Comparison of ENCODE assay signal across 12 cellular contexts in the genomic region with DNA sequence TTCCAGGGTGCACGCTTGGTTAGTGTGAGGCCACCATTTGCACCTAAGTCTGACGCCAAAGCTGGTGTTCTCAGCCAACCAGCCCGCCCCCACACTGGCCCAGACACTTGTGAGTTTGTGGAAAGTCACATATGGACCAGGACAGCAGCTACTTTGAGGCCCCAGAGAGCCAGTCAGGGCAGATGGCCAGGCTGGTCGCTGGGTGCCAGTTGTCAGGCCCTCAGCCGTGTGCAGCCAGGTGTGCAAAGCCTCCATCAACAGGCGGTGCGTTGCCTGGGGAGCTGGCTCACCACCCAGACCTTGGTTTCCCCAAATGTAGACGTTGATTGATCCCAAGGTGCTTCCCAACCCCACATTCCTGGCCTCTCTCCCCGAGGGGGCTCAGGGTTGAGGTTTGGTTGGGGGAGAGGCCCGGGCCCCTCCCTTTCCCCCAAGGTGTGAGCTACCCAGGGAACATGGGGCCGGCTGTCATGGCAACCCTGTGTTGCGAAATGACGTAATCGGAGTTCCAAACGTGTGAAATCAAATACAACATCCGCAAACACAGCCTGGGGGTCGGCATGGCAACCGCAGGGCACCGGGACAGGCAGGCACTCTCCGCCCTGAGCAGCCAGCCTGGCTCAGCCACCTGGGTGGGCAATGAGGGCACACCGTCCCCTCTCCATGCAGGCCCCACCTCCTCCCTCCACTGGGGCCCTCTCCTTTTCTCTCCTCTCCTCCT. TPM values are rescaled to one million over a fixed set of nuclear protein-coding genes. Genes with fewer than 3 reads are reported as not detected.
DNase-seq lines count a peak whose midpoint lies in the region; ATAC-seq, FAIRE-seq and TF ChIP-seq lines count a peak whose summit lies in the region.
"Had no signal": no experiment of that assay in that cellular context is flagged by ENCODE, and none has a peak within 500 bp of the region (broad histone marks: within the 10 kb centered on the region; RNA-seq: fewer than 3 reads in every experiment).

No MANE protein-coding gene starts in this region.

- no peak for FAIRE-seq in H1 (lab: Jason Lieb, UNC)
- FAIRE-seq: A549 had no signal

- H3K27ac ChIP-seq in H1 (ENCODE audit: low read depth, low read length) (no peak overlapping the region), thyroid gland (peak overlapping the region in 1 of 3 donors; percentile 33)
- H3K27ac ChIP-seq: A549, right lobe of liver had no signal

- TF ChIP-seq POLR2A in H1 (IDR thresholded peaks at IDR 0.05; ENCODE audit: control extremely low read depth in 1 of 2, low read depth in 2 of 2, low read length in 2 of 2) (no peak), thyroid gland (IDR thresholded peaks at IDR 0.05) (no peak)

- WGBS in H1 (ENCODE audit: extremely low coverage in 1 of 2, insufficient coverage in 1 of 2, insufficient read length in 1 of 2, insufficient replicate concordance in 2 of 2, low coverage in 1 of 2, low lambda C conversion rate in 2 of 2, missing lambda C conversion rate in 1 of 2), 2 experiments = 76% methylated on average over 21 of the region's 21 CpGs; no CpG with 5 or more reads in 1 of the 2 experiments
- 19 to 24% methylated on average over 14 to 16 of the region's 21 CpGs for WGBS in thyroid gland, 2 donors

- no peaks in the 10 kb centered on the region for H3K36me3 Mint-ChIP-seq in activated CD4-positive, alpha-beta T cell treated with anti-CD3 and anti-CD28 coated beads for 36 hours (ENCODE audit: low read depth)

- H3K4ac ChIP-seq in H1 (replicated peaks; ENCODE audit: insufficient read length, low read depth, low read length) = no peak overlapping the region

- H3K4me1 Mint-ChIP-seq in activated CD4-positive, alpha-beta T cell treated with anti-CD3 and anti-CD28 coated beads for 36 hours = no peaks in the 10 kb centered on the region

- H3K79me1 ChIP-seq in H1 (ENCODE audit: low read depth, low read length) = no peaks in the 10 kb centered on the region

- intact Hi-C loops in activated CD4-positive, alpha-beta T cell treated with anti-CD3 and anti-CD28 coated beads for 36 hours (cut with DNase I, micrococcal nuclease) = no loop called here
- intact Hi-C loops in thyroid gland (cut with DNase I) = no loop called here

- H3K4me3 ChIP-seq in H1 (ENCODE audit: extremely low read depth in 1 of 4, insufficient read depth in 2 of 4, low read depth in 3 of 4, low read length in 4 of 4) (no peak overlapping the region), thyroid gland (replicated peaks in 1 of 3) (no peak overlapping the region)
- H3K4me3 ChIP-seq: A549, right lobe of liver had no signal

- no peaks in the 10 kb centered on the region for H3K23me2 ChIP-seq in H1 (ENCODE audit: low read depth, low read length)

- no peak overlapping the region for H3K4me2 ChIP-seq in H1 (ENCODE audit: insufficient read depth in 1 of 2, low read depth in 2 of 2, low read length in 2 of 2)
- H3K4me2 ChIP-seq: A549 had no signal

- no peak overlapping the region for H3K27ac Mint-ChIP-seq in activated CD4-positive, alpha-beta T cell treated with anti-CD3 and anti-CD28 coated beads for 36 hours
- H3K27ac Mint-ChIP-seq: stimulated activated naive CD8-positive, alpha-beta T cell treated with anti-CD3 and anti-CD28 coated beads, Interleukin-15, amount 100 ng/mL, for 72 hours had no signal

- no peak overlapping the region for H4K5ac ChIP-seq in H1 (ENCODE audit: insufficient read length, low read depth, low read length)

- H3K27me3 ChIP-seq in H1 (replicated peaks in 1 of 4; ENCODE audit: control insufficient read depth in 3 of 4, extremely low read depth in 1 of 4, insufficient read depth in 3 of 4, low read length in 3 of 4) (no peaks in the 10 kb centered on the region; a peak in 1 of 7 replicates), thyroid gland (no peaks in the 10 kb centered on the region)
- H3K27me3 ChIP-seq: right lobe of liver had no signal

- no peaks in the 10 kb centered on the region for H3K79me2 ChIP-seq in H1 (ENCODE audit: control insufficient read depth in 1 of 2, insufficient read depth in 2 of 2, low read length in 2 of 2)

- no peak overlapping the region for H2AK5ac ChIP-seq in H1 (ENCODE audit: low read depth, low read length)

- no peak overlapping the region for H4K91ac ChIP-seq in H1 (replicated peaks; ENCODE audit: insufficient read length, low read length)

- H3K27me3 Mint-ChIP-seq in activated CD4-positive, alpha-beta T cell treated with anti-CD3 and anti-CD28 coated beads for 36 hours = peaks cover 17% of the 10 kb centered on the region

- CTCF ChIA-PET in activated CD4-positive, alpha-beta T cell treated with anti-CD3 and anti-CD28 coated beads for 36 hours (lab: Charles Lee) = no interaction called here
- CTCF ChIA-PET in H1 (lab: Charles Lee; ENCODE audit: partially characterized antibody) = interaction anchor here (0.8 to 2.2 kb wide), 7 partner anchors 9 to 231 kb away, joined by 3 to 8 read pairs (median 3); no protein-coding TSS in a partner anchor

- H3K9ac ChIP-seq in H1 (replicated peaks in 1 of 4; ENCODE audit: extremely low read depth in 1 of 4, low read depth in 3 of 4, low read length in 3 of 4) = no peak overlapping the region; a peak in 1 of 7 replicates

- peak overlapping the region; percentile 53; the same call in 1 of the 2 replicates for H4K8ac ChIP-seq in H1 (ENCODE audit: extremely low read depth, insufficient read depth, low read length)

- H3K23ac ChIP-seq in H1 (ENCODE audit: insufficient read length) = no peak overlapping the region

- DNase-seq in activated CD4-positive, alpha-beta T cell treated with anti-CD3 and anti-CD28 coated beads for 36 hours = peak; percentile 22
- DNase-seq in activated CD4-positive, alpha-beta T cell treated with anti-CD3 and anti-CD28 coated beads, Interleukin-2, amount 50 U/mL, for 4 hours = no peak
- DNase-seq in NCI-H446 treated with DMSO at 0.1 percent for 48 hours (lab: John Stamatoyannopoulos, UW) (peak; percentile 54), H1 (ENCODE audit: low read depth in 1 of 2, low spot score in 2 of 2) (peak in 1 of 2 experiments; percentile 57), thyroid gland (peak; percentile 74 to 81), OCI-M1 (lab: John Stamatoyannopoulos, UW) (no peak), cerebellar nuclear complex (lab: John Stamatoyannopoulos, UW) (no peak)
- DNase-seq: Kasumi-1; right lobe of liver; stimulated activated naive CD8-positive, alpha-beta T cell treated with anti-CD3 and anti-CD28 coated beads, Interleukin-15, amount 100 ng/mL, for 72 hours had no signal

- H3K4me3 Mint-ChIP-seq in activated CD4-positive, alpha-beta T cell treated with anti-CD3 and anti-CD28 coated beads for 36 hours = no peak overlapping the region
- H3K4me3 Mint-ChIP-seq: stimulated activated naive CD8-positive, alpha-beta T cell treated with anti-CD3 and anti-CD28 coated beads, Interleukin-15, amount 100 ng/mL, for 72 hours had no signal

- no peak overlapping the region for H2BK120ac ChIP-seq in H1 (replicated peaks; ENCODE audit: low read depth, low read length)

- no peaks in the 10 kb centered on the region for H4K20me1 ChIP-seq in H1 (replicated peaks in 1 of 2; ENCODE audit: control insufficient read depth in 1 of 2, insufficient read depth in 2 of 2, low read length in 2 of 2)

- no peak overlapping the region for H3K18ac ChIP-seq in H1 (ENCODE audit: extremely low read depth, low read length)

- H3K9me3 Mint-ChIP-seq in activated CD4-positive, alpha-beta T cell treated with anti-CD3 and anti-CD28 coated beads for 36 hours (ENCODE audit: low read depth) = no peaks in the 10 kb centered on the region
- H3K9me3 Mint-ChIP-seq: stimulated activated naive CD8-positive, alpha-beta T cell treated with anti-CD3 and anti-CD28 coated beads, Interleukin-15, amount 100 ng/mL, for 72 hours had no signal

- H3K4me1 ChIP-seq in H1 (replicated peaks in 1 of 4; ENCODE audit: control insufficient read depth in 3 of 4, insufficient read depth in 4 of 4, low read length in 3 of 4) = peaks cover 0 to 3% (median 1%) of the 10 kb centered on the region in 4 experiments; a peak in 2 of 7 replicates
- peaks cover 15 to 21% of the 10 kb centered on the region in 2 donors for H3K4me1 ChIP-seq in thyroid gland
- H3K4me1 ChIP-seq: A549, right lobe of liver had no signal

- H2BK5ac ChIP-seq in H1 (ENCODE audit: low read depth, low read length) = no peak overlapping the region

- POLR2A ChIA-PET in activated CD4-positive, alpha-beta T cell treated with anti-CD3 and anti-CD28 coated beads for 36 hours (lab: Charles Lee) = no interaction called here
- POLR2A ChIA-PET in H1 (lab: Charles Lee; ENCODE audit: partially characterized antibody) = interaction anchor here (0.6 to 1.0 kb wide), 2 partner anchors 39 to 69 kb away, joined by 3 to 4 read pairs; no protein-coding TSS in a partner anchor

- ATAC-seq in activated CD4-positive, alpha-beta T cell treated with anti-CD3 and anti-CD28 coated beads for 36 hours = no peak
- no peak for ATAC-seq in HG03521 (IDR thresholded peaks at IDR 0.05; ENCODE audit: unreplicated experiment)
- ATAC-seq: stimulated activated naive CD8-positive, alpha-beta T cell treated with anti-CD3 and anti-CD28 coated beads, Interleukin-15, amount 100 ng/mL, for 72 hours had no signal

- TF ChIP-seq CTCF in H1 (IDR thresholded peaks at IDR 0.05; ENCODE audit: control extremely low read depth in 1 of 3, insufficient read depth in 1 of 3, low read depth in 1 of 3, low read length in 3 of 3) = no peak
- TF ChIP-seq CTCF in thyroid gland (IDR thresholded peaks at IDR 0.05) = no peak

- no peak for TF ChIP-seq RAD21 in H1 (IDR thresholded peaks at IDR 0.05 in 1 of 2, conservative IDR thresholded peaks at IDR 0.05 in 1 of 2; ENCODE audit: low read depth in 2 of 2, low read length in 2 of 2)

- no peak overlapping the region for H2BK20ac ChIP-seq in H1 (ENCODE audit: low read length)

- no peak overlapping the region for H3K14ac ChIP-seq in H1 (ENCODE audit: insufficient read length)

- H2AFZ ChIP-seq in H1 (ENCODE audit: low read length) = no peak overlapping the region

- no peak overlapping the region for H3K56ac ChIP-seq in H1 (replicated peaks; ENCODE audit: insufficient read length, low read depth, low read length)

- H2BK12ac ChIP-seq in H1 (ENCODE audit: low read depth, low read length) = no peak overlapping the region

- no peak for TF ChIP-seq EP300 in H1 (IDR thresholded peaks at IDR 0.05; ENCODE audit: borderline replicate concordance in 1 of 2, low read depth in 2 of 2, low read length in 2 of 2)

- H3K9me3 ChIP-seq in H1 (ENCODE audit: insufficient read depth in 2 of 2, low read depth in 1 of 2, low read length in 1 of 2) (no peaks in the 10 kb centered on the region), thyroid gland (no peaks in the 10 kb centered on the region)
- H3K9me3 ChIP-seq: A549, right lobe of liver had no signal

- H3K36me3 ChIP-seq in H1 (ENCODE audit: control insufficient read depth in 2 of 4, insufficient read depth in 4 of 4, low read length in 3 of 4) (no peaks in the 10 kb centered on the region), thyroid gland (no peaks in the 10 kb centered on the region)
- H3K36me3 ChIP-seq: right lobe of liver had no signal

- no peak overlapping the region for H2BK15ac ChIP-seq in H1 (ENCODE audit: low read length)

RNA-seq across cellular contexts. Expression of a gene that starts 42.2 kb away (rescaled TPM):
- total RNA-seq in activated CD4-positive, alpha-beta T cell treated with anti-CD3 and anti-CD28 coated beads for 36 hours = not detected
- total RNA-seq in H1 (2021; fragmentation: NEBNext Ultra II Directional; extraction: Animal tissue kit (Norgen Biotek cat#: 25700)) = 1.3 and 1.4 TPM in 2 replicates
- 4.0 and 6.6 TPM in 2 replicates for polyA plus RNA-seq in H1 (2011; rRNA removed)
- polyA plus RNA-seq in H1 (2011; cell fraction: cytosol; rRNA removed) = 4.7 TPM
- polyA plus RNA-seq in H1 (2011; cell fraction: nucleus; rRNA removed) = 5.1 TPM
- 3.7 to 5.9 TPM (median 5.4 TPM) in 4 replicates for polyA plus RNA-seq in H1 (2012, experiment 1 of 2)
- polyA plus RNA-seq in H1 (2012, experiment 2 of 2) = 3.9 TPM
- polyA plus RNA-seq in H1 (2013, experiment 1 of 2) = 0.22 TPM
- polyA plus RNA-seq in H1 (2013, experiment 2 of 2) = 0.31 TPM
- polyA minus RNA-seq in H1 (2011; rRNA and poly(A)+ RNA removed) = 3.8 and 6.0 TPM in 2 replicates
- polyA minus RNA-seq in H1 (2011; cell fraction: cytosol; rRNA and poly(A)+ RNA removed) = 4.3 TPM
- 5.4 TPM for polyA minus RNA-seq in H1 (2011; cell fraction: nucleus; rRNA and poly(A)+ RNA removed)
- 1 to 10 TPM in 1 of 4 donors, under 1 TPM in 3; 0.29 to 3.0 (median 0.43) TPM for total RNA-seq in thyroid gland

Comparison
In these comparisons a context has a peak if more than half of its experiments do, and no peak if none do; other contexts are left out.
1. DNase-seq: peak in activated CD4-positive, alpha-beta T cell treated with anti-CD3 and anti-CD28 coated beads for 36 hours (single experiment), NCI-H446 treated with DMSO at 0.1 percent for 48 hours (single experiment) and thyroid gland (2 of 2); none in activated CD4-positive, alpha-beta T cell treated with anti-CD3 and anti-CD28 coated beads, Interleukin-2, amount 50 U/mL, for 4 hours (0 of 2), OCI-M1 (single experiment) and cerebellar nuclear complex (0 of 2).